In genomic region chr16:82652826-82653225, GRCh38 we compare ENCODE assay signal across 12 cellular contexts. TPM values are rescaled to one million over a fixed set of nuclear protein-coding genes. Genes with fewer than 3 reads are reported as not detected.
DNase-seq lines count a peak whose midpoint lies in the region; ATAC-seq, FAIRE-seq and TF ChIP-seq lines count a peak whose summit lies in the region.
"Had no signal": no experiment of that assay in that cellular context is flagged by ENCODE, and none has a peak within 500 bp of the region (broad histone marks: within the 10 kb centered on the region; RNA-seq: fewer than 3 reads in every experiment).

No MANE protein-coding gene starts in this region.

- no peaks in the 10 kb centered on the region for H3K9me3 Mint-ChIP-seq in MCF 10A (ENCODE audit: unreplicated experiment)
- peaks cover 8 to 10% of the 10 kb centered on the region in 2 donors for H3K9me3 Mint-ChIP-seq in stimulated activated naive CD8-positive, alpha-beta T cell treated with anti-CD3 and anti-CD28 coated beads, Interleukin-15, amount 100 ng/mL, for 72 hours

- peak overlapping the region; percentile 13 for H3K4me2 ChIP-seq in endothelial cell of umbilical vein (ENCODE audit: insufficient read depth, low read length)

- H3K27ac Mint-ChIP-seq in MCF 10A (ENCODE audit: low read depth, unreplicated experiment), result peak overlapping the region; percentile 88
- peak overlapping the region; percentile 95 to 96 for H3K27ac Mint-ChIP-seq in stimulated activated naive CD8-positive, alpha-beta T cell treated with anti-CD3 and anti-CD28 coated beads, Interleukin-15, amount 100 ng/mL, for 72 hours

- H3K9me3 ChIP-seq in breast epithelium (no peaks in the 10 kb centered on the region), SJCRH30 (replicated peaks) (no peaks in the 10 kb centered on the region), endothelial cell of umbilical vein (replicated peaks; ENCODE audit: control insufficient read depth, insufficient read depth, low read length) (no peaks in the 10 kb centered on the region)

- no peaks in the 10 kb centered on the region for H4K20me1 ChIP-seq in endothelial cell of umbilical vein (replicated peaks; ENCODE audit: control insufficient read depth, extremely low read depth, insufficient read depth, low read length)

- H3K9ac ChIP-seq in endothelial cell of umbilical vein (replicated peaks; ENCODE audit: extremely low read depth, insufficient read depth, low read length), result no peak overlapping the region
- H3K9ac ChIP-seq: parathyroid adenoma had no signal

- no peaks in the 10 kb centered on the region for H3K36me3 ChIP-seq in breast epithelium
- no peaks in the 10 kb centered on the region for H3K36me3 ChIP-seq in SJCRH30
- H3K36me3 ChIP-seq in endothelial cell of umbilical vein (ENCODE audit: control insufficient read depth in 2 of 2, extremely low read depth in 1 of 2, insufficient read depth in 2 of 2, low read length in 2 of 2), result no peaks in the 10 kb centered on the region

- H3K4me1 ChIP-seq in breast epithelium (peaks cover 0 to 8% of the 10 kb centered on the region in 2 donors), SJCRH30 (peaks cover 34% of the 10 kb centered on the region), endothelial cell of umbilical vein (ENCODE audit: control insufficient read depth, extremely low read depth, insufficient read depth, low read length) (peaks cover 56% of the 10 kb centered on the region)
- H3K4me1 ChIP-seq: parathyroid adenoma had no signal

- no peaks in the 10 kb centered on the region for H3K27me3 Mint-ChIP-seq in MCF 10A (ENCODE audit: insufficient read depth, unreplicated experiment)
- peaks cover 10% of the 10 kb centered on the region for H3K27me3 Mint-ChIP-seq in stimulated activated naive CD8-positive, alpha-beta T cell treated with anti-CD3 and anti-CD28 coated beads, Interleukin-15, amount 100 ng/mL, for 72 hours

- no peak for TF ChIP-seq CTCF in MCF 10A (IDR thresholded peaks at IDR 0.05; ENCODE audit: unreplicated experiment)
- TF ChIP-seq CTCF in breast epithelium (IDR thresholded peaks at IDR 0.05), result no peak
- no peak for TF ChIP-seq CTCF in endothelial cell of umbilical vein (IDR thresholded peaks at IDR 0.05; ENCODE audit: extremely low read depth in 1 of 2, insufficient read depth in 1 of 2, low read depth in 1 of 2, low read length in 2 of 2)

- peaks cover 4% of the 10 kb centered on the region for H3K36me3 Mint-ChIP-seq in MCF 10A (ENCODE audit: insufficient read depth, unreplicated experiment)

- DNase-seq in MCF 10A (ENCODE audit: unreplicated experiment), result no peak
- DNase-seq in breast epithelium (ENCODE audit: low spot score in 2 of 2), result no peak
- no peak for DNase-seq in SJCRH30
- no peak for DNase-seq in endothelial cell of umbilical vein (ENCODE audit: low read depth, low spot score)
- DNase-seq in stimulated activated naive CD8-positive, alpha-beta T cell treated with anti-CD3 and anti-CD28 coated beads, Interleukin-15, amount 100 ng/mL, for 72 hours, result no peak
- no peak for DNase-seq in cortex of kidney (lab: John Stamatoyannopoulos, UW)
- DNase-seq in DMS79 treated with DMSO at 0.1 percent for 48 hours (lab: John Stamatoyannopoulos, UW), result no peak
- DNase-seq: AML-193, midbrain, NCI-H2171 had no signal

- no TSS peak for BruUV-seq in MCF 10A (replicated peaks; lab: Mats Ljungman, UMichigan)
- BruUV-seq in endothelial cell of umbilical vein (replicated peaks; lab: Mats Ljungman, UMichigan), result no TSS peak

- no peak for FAIRE-seq in endothelial cell of umbilical vein (lab: Jason Lieb, UNC)

- H3K4me1 Mint-ChIP-seq in MCF 10A (ENCODE audit: insufficient read depth, unreplicated experiment), result peaks cover 53% of the 10 kb centered on the region
- peaks cover 82% of the 10 kb centered on the region for H3K4me1 Mint-ChIP-seq in stimulated activated naive CD8-positive, alpha-beta T cell treated with anti-CD3 and anti-CD28 coated beads, Interleukin-15, amount 100 ng/mL, for 72 hours

- POLR2A ChIA-PET in MCF 10A (lab: Yijun Ruan, JAX) (interaction anchor here (0.7 to 1.1 kb wide), 2 partner anchors 13 to 21 kb away, joined by 3 to 6 read pairs; no protein-coding TSS in a partner anchor), endothelial cell of umbilical vein (lab: Charles Lee) (interaction anchor here (0.7 kb wide), 1 partner anchor 770 kb away, joined by 4 read pairs; no protein-coding TSS in a partner anchor)

- peaks cover 2% of the 10 kb centered on the region for H3K79me2 ChIP-seq in endothelial cell of umbilical vein (ENCODE audit: control insufficient read depth, insufficient read depth, low read length)
- H3K79me2 ChIP-seq: parathyroid adenoma had no signal

- TF ChIP-seq POLR2A in breast epithelium (IDR thresholded peaks at IDR 0.05) (no peak), endothelial cell of umbilical vein (IDR thresholded peaks at IDR 0.05; ENCODE audit: low read depth, low read length) (no peak)

- no peak overlapping the region for H3K4me3 ChIP-seq in breast epithelium
- no peak overlapping the region for H3K4me3 ChIP-seq in SJCRH30
- no peak overlapping the region for H3K4me3 ChIP-seq in endothelial cell of umbilical vein (replicated peaks in 1 of 3; ENCODE audit: insufficient read depth in 1 of 3, low read depth in 1 of 3, low read length in 3 of 3)

- intact Hi-C loops in MCF 10A (cut with micrococcal nuclease) (loop anchor here (5.0 kb wide), 2 partner anchors 44 to 689 kb away; no protein-coding TSS in a partner anchor), breast epithelium (cut with DNase I; ENCODE audit: low total_unique reads) (loop anchor here (1.0 kb wide), 1 partner anchor 29 kb away; no protein-coding TSS in a partner anchor), endothelial cell of umbilical vein (cut with micrococcal nuclease) (no loop called here)

- no peak overlapping the region for H2AFZ ChIP-seq in endothelial cell of umbilical vein (ENCODE audit: low read depth, low read length)
- H2AFZ ChIP-seq: parathyroid adenoma had no signal

- dilution Hi-C loops in endothelial cell of umbilical vein (cut with MboI; ENCODE audit: extremely low pct_ligation_motif_present, low sequenced_read_pairs), result no loop called here

- no peaks in the 10 kb centered on the region for H3K9me1 ChIP-seq in endothelial cell of umbilical vein (replicated peaks; ENCODE audit: control insufficient read depth, extremely low read depth, insufficient read depth, low read length)

- CTCF ChIA-PET in MCF 10A (lab: Yijun Ruan, JAX), result interaction anchor here (0.6 to 6.4 kb wide), 8 partner anchors 12 to 655 kb away, joined by 3 to 87 read pairs (median 3); no protein-coding TSS in a partner anchor
- CTCF ChIA-PET in endothelial cell of umbilical vein (lab: Charles Lee), result interaction anchor here (0.7 to 5.6 kb wide), 7 partner anchors 12 to 563 kb away, joined by 3 to 53 read pairs (median 4); no protein-coding TSS in a partner anchor

- no peak overlapping the region for H3K4me3 Mint-ChIP-seq in MCF 10A (ENCODE audit: unreplicated experiment)
- H3K4me3 Mint-ChIP-seq in stimulated activated naive CD8-positive, alpha-beta T cell treated with anti-CD3 and anti-CD28 coated beads, Interleukin-15, amount 100 ng/mL, for 72 hours, result peak overlapping the region; percentile 51 to 59

- H3K27me3 ChIP-seq in breast epithelium (no peaks in the 10 kb centered on the region), SJCRH30 (no peaks in the 10 kb centered on the region), endothelial cell of umbilical vein (ENCODE audit: control insufficient read depth in 2 of 2, insufficient read depth in 2 of 2, low read length in 2 of 2) (no peaks in the 10 kb centered on the region)

- ATAC-seq in stimulated activated naive CD8-positive, alpha-beta T cell treated with anti-CD3 and anti-CD28 coated beads, Interleukin-15, amount 100 ng/mL, for 72 hours, result no peak
- ATAC-seq in HG03097 (IDR thresholded peaks at IDR 0.05; ENCODE audit: low FRiP score, unreplicated experiment), result no peak

- no peak overlapping the region for H3K27ac ChIP-seq in breast epithelium
- peak overlapping the region; percentile 81 for H3K27ac ChIP-seq in SJCRH30
- H3K27ac ChIP-seq in endothelial cell of umbilical vein (ENCODE audit: insufficient read depth, low read depth, low read length), result peak overlapping the region; percentile 91
- H3K27ac ChIP-seq: parathyroid adenoma had no signal

TF ChIP-seq in endothelial cell of umbilical vein, 7 proteins besides CTCF, POLR2A, EP300 and RAD21:
- no peak for TF ChIP-seq FOS (IDR thresholded peaks at IDR 0.05; ENCODE audit: borderline replicate concordance, insufficient read depth, low read length)
- no peak for TF ChIP-seq JUN (IDR thresholded peaks at IDR 0.05; ENCODE audit: borderline replicate concordance, insufficient read depth, insufficient read length, low read depth)
- TF ChIP-seq GATA2 (IDR thresholded peaks at IDR 0.05; ENCODE audit: insufficient read depth, insufficient read length, low read depth, low read length), result no peak
- no peak for TF ChIP-seq MYC (IDR thresholded peaks at IDR 0.05; ENCODE audit: low read depth, low read length)
- TF ChIP-seq MAX (IDR thresholded peaks at IDR 0.05; ENCODE audit: insufficient read depth, insufficient read length), result no peak
- TF ChIP-seq EZH2 (IDR thresholded peaks at IDR 0.05; ENCODE audit: borderline replicate concordance, low read depth, low read length, severe bottlenecking), result no peak
- no peak for TF ChIP-seq POLR2AphosphoS5 (IDR thresholded peaks at IDR 0.05; ENCODE audit: insufficient read depth, low read depth, low read length)

RNA-seq across cellular contexts. Expression of gene CDH13, which starts 26.1 kb away (rescaled TPM):
- total RNA-seq in MCF 10A (2022) (49.3 and 55.2 TPM in 2 replicates), breast epithelium (10 to 100 TPM in 2 of 3 donors, 1 to 10 TPM in 1; 6.0 to 13.1 (median 11.5) TPM), endothelial cell of umbilical vein (98.5 and 124 TPM in 2 replicates)
- 30.8 and 34.5 TPM in 2 replicates for total RNA-seq in SJCRH30 (2014; rRNA removed; shearing (Covaris generic))
- polyA plus RNA-seq in endothelial cell of umbilical vein, result 93.8 and 96.6 TPM in 2 replicates
- polyA plus RNA-seq in endothelial cell of umbilical vein (2011; cell fraction: cytosol; rRNA removed), result 69.2 and 79.2 TPM in 2 replicates
- polyA plus RNA-seq in endothelial cell of umbilical vein (2011; cell fraction: nucleus; rRNA removed), result 58.3 and 71.5 TPM in 2 replicates
- 95.9 and 109 TPM in 2 replicates for polyA plus RNA-seq in endothelial cell of umbilical vein (2012)
- polyA minus RNA-seq in endothelial cell of umbilical vein, result 164 and 241 TPM in 2 replicates
- not detected for polyA minus RNA-seq in endothelial cell of umbilical vein (2011; cell fraction: cytosol; rRNA and poly(A)+ RNA removed)
- 244 and 382 TPM in 2 replicates for polyA minus RNA-seq in endothelial cell of umbilical vein (2011; cell fraction: nucleus; rRNA and poly(A)+ RNA removed)

Comparison
In these comparisons a context has a peak if more than half of its experiments do, and no peak if none do; other contexts are left out.
1. H3K27ac ChIP-seq: peak in SJCRH30 (single experiment) and endothelial cell of umbilical vein (single experiment); none in breast epithelium (0 of 2).